24 cellular contexts compared by ENCODE assay signal in the genomic region with DNA sequence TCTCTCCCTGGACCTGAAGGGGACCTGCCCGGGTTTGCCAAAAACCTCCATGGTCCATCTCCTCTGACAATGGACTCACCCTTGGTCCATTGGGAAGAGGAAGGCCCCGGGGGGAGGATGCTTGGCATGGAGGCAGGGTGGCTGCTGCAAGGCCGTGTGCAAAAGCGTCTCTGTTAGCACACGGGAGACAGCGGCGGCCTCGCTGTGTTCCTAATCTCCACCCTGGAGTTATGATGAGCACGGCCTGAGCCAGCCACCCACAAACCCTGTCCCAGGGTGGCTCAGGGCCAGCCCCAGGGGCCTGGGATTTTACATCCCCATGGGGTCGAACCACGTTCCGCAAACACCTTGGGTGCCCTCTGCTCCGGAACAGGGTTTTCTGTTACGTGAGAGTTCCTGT. TPM values are rescaled to one million over a fixed set of nuclear protein-coding genes. Genes with fewer than 3 reads are reported as not detected.
DNase-seq lines count a peak whose midpoint lies in the region; ATAC-seq, FAIRE-seq and TF ChIP-seq lines count a peak whose summit lies in the region.
"Had no signal": no experiment of that assay in that cellular context is flagged by ENCODE, and none has a peak within 500 bp of the region (broad histone marks: within the 10 kb centered on the region; RNA-seq: fewer than 3 reads in every experiment).

No MANE protein-coding gene starts in this region.

- intact Hi-C loops in HepG2 (cut with micrococcal nuclease; ENCODE audit: unreplicated experiment): no loop called here
- intact Hi-C loops in right lobe of liver (cut with DNase I): no loop called here
- intact Hi-C loops in adrenal gland (cut with DNase I): no loop called here

- peak overlapping the region; percentile 38 for H3K27ac Mint-ChIP-seq in glutamatergic neuron (ENCODE audit: unreplicated experiment)
- H3K27ac Mint-ChIP-seq: CD14-positive monocyte; CD4-positive, alpha-beta T cell; CD8-positive, alpha-beta memory T cell; HFFc6 had no signal

- no peak for DNase-seq in HepG2 (ENCODE audit: low spot score)
- no peak for DNase-seq in right lobe of liver
- no peak for DNase-seq in glutamatergic neuron
- no peak for DNase-seq in adrenal gland
- no peak for DNase-seq in stimulated activated CD4-positive, alpha-beta T cell treated with anti-CD3 and anti-CD28 coated beads, Interleukin-4, amount 100 ng/mL, for 1 hour
- DNase-seq: CD4-positive, alpha-beta T cell; CD8-positive, alpha-beta memory T cell; DMS 273 treated with DMSO at 0.1 percent for 48 hours; DMS79; EL; GDM1; GM23248; H9; HFFc6 had no signal

- no peak for TF ChIP-seq EP300 in HepG2 (IDR thresholded peaks at IDR 0.05; ENCODE audit: low read depth in 2 of 2, low read length in 2 of 2)
- TF ChIP-seq EP300 in HepG2 (CRISPR knock-in tag; IDR thresholded peaks at IDR 0.05; ENCODE audit: borderline replicate concordance): no peak

- H3K36me3 ChIP-seq in HepG2 (replicated peaks in 1 of 2; ENCODE audit: control insufficient read depth in 1 of 2, insufficient read depth in 2 of 2, low read length in 2 of 2) (no peaks in the 10 kb centered on the region), right lobe of liver (no peaks in the 10 kb centered on the region), HEK293 (ENCODE audit: control insufficient read depth in 2 of 2, insufficient read depth in 1 of 2, low read length in 2 of 2) (peaks cover 0 to 20% of the 10 kb centered on the region in 2 experiments; a peak in 2 of 3 replicates), adrenal gland (replicated peaks in 1 of 2) (no peaks in the 10 kb centered on the region)

- H3K9me3 Mint-ChIP-seq in glutamatergic neuron (ENCODE audit: unreplicated experiment): peaks cover 18% of the 10 kb centered on the region
- H3K9me3 Mint-ChIP-seq: CD4-positive, alpha-beta T cell; CD8-positive, alpha-beta memory T cell; H9; HFFc6 had no signal

- H3K36me3 Mint-ChIP-seq in glutamatergic neuron (ENCODE audit: unreplicated experiment): peaks cover 4% of the 10 kb centered on the region
- H3K36me3 Mint-ChIP-seq: CD14-positive monocyte; CD8-positive, alpha-beta memory T cell had no signal

- no peak for TF ChIP-seq RAD21 in HepG2 (CRISPR knock-in tag; IDR thresholded peaks at IDR 0.05)

- H2AFZ ChIP-seq in HepG2 (ENCODE audit: low read length): no peak overlapping the region
- H2AFZ ChIP-seq: GM23248 had no signal

- no peaks in the 10 kb centered on the region for H3K79me2 ChIP-seq in HepG2 (ENCODE audit: insufficient read depth, low read length)

- peaks cover 55 to 95% of the 10 kb centered on the region in 2 experiments for H3K27me3 ChIP-seq in HepG2 (ENCODE audit: control insufficient read depth in 1 of 2, insufficient read depth in 2 of 2, low read length in 2 of 2)
- no peaks in the 10 kb centered on the region for H3K27me3 ChIP-seq in right lobe of liver
- no peaks in the 10 kb centered on the region for H3K27me3 ChIP-seq in adrenal gland

- WGBS in HepG2 (ENCODE audit: low lambda C conversion rate): 20% methylated on average over 8 of the region's 14 CpGs
- WGBS in right lobe of liver (ENCODE audit: insufficient coverage, low coverage, low lambda C conversion rate, missing lambda C conversion rate): no CpG with 5 or more reads among the region's 14 CpGs
- 81 to 87% (median 83%) methylated on average over 8 to 14 of the region's 14 CpGs for WGBS in adrenal gland, 4 donors

- ATAC-seq in HepG2 (no peak), right lobe of liver (no peak)
- ATAC-seq: GM12878, HCT116 had no signal

- H3K4me2 ChIP-seq in HepG2 (ENCODE audit: low read depth, low read length): no peak overlapping the region

- H3K4me3 ChIP-seq in HepG2 (replicated peaks in 1 of 3; ENCODE audit: insufficient read depth in 1 of 3, low read depth in 2 of 3, low read length in 3 of 3): no peak overlapping the region
- no peak overlapping the region for H3K4me3 ChIP-seq in right lobe of liver
- no peak overlapping the region for H3K4me3 ChIP-seq in HEK293 (ENCODE audit: low read depth, low read length)
- no peak overlapping the region for H3K4me3 ChIP-seq in adrenal gland
- H3K4me3 ChIP-seq: GM12878, GM23248 had no signal

- TF ChIP-seq POLR2A in HepG2 (IDR thresholded peaks at IDR 0.05; ENCODE audit: insufficient read depth in 1 of 2, low read depth in 2 of 2, low read length in 2 of 2) (no peak), right lobe of liver (IDR thresholded peaks at IDR 0.05) (no peak), adrenal gland (IDR thresholded peaks at IDR 0.05) (no peak)

- in situ Hi-C loops in HepG2 (cut with HindIII; ENCODE audit: extremely low pct_ligation_motif_present, low pct_unique_long_range_greater_than_20kb): no loop called here

- no peak overlapping the region for H3K9ac ChIP-seq in HepG2 (ENCODE audit: insufficient read depth, low read depth, low read length)
- H3K9ac ChIP-seq: GM23248 had no signal

- no TSS peak for BruUV-seq in HepG2 (replicated peaks; lab: Mats Ljungman, UMichigan)

- H3K4me3 Mint-ChIP-seq in glutamatergic neuron (ENCODE audit: unreplicated experiment): no peak overlapping the region
- H3K4me3 Mint-ChIP-seq: CD14-positive monocyte; CD4-positive, alpha-beta T cell; CD8-positive, alpha-beta memory T cell; H9; HFFc6 had no signal

- H3K4me1 ChIP-seq in HepG2 (ENCODE audit: insufficient read depth, low read length): no peaks in the 10 kb centered on the region
- no peaks in the 10 kb centered on the region for H3K4me1 ChIP-seq in right lobe of liver
- no peaks in the 10 kb centered on the region for H3K4me1 ChIP-seq in HEK293 (ENCODE audit: control insufficient read depth, insufficient read depth, low read length)
- no peaks in the 10 kb centered on the region for H3K4me1 ChIP-seq in adrenal gland (replicated peaks in 1 of 2)

- CTCF ChIA-PET in HepG2 (lab: Yijun Ruan, JAX; ENCODE audit: low intra/inter-chr PET ratio, low total read pairs): no interaction called here
- CTCF ChIA-PET in HEK293 (lab: Yijun Ruan, JAX): no interaction called here

- H4K20me1 ChIP-seq in HepG2 (ENCODE audit: insufficient read depth, low read length): no peaks in the 10 kb centered on the region

- H3K9me3 ChIP-seq in HepG2 (ENCODE audit: low read length) (no peaks in the 10 kb centered on the region), right lobe of liver (no peaks in the 10 kb centered on the region), HEK293 (ENCODE audit: control insufficient read depth, insufficient read depth, low read depth, low read length) (no peaks in the 10 kb centered on the region), adrenal gland (replicated peaks in 1 of 3) (no peaks in the 10 kb centered on the region)

- peaks cover 35% of the 10 kb centered on the region for H3K27me3 Mint-ChIP-seq in glutamatergic neuron (ENCODE audit: unreplicated experiment)

- no peak for FAIRE-seq in HepG2 (lab: Jason Lieb, UNC)
- FAIRE-seq: D721Med, GM12878, GM19239 had no signal

- H3K27ac ChIP-seq in HepG2 (ENCODE audit: extremely low read length, insufficient read depth, low read length) (no peak overlapping the region), right lobe of liver (no peak overlapping the region), HEK293 (ENCODE audit: extremely low read depth, low read depth, low read length) (no peak overlapping the region), adrenal gland (no peak overlapping the region)
- H3K27ac ChIP-seq: GM23248 had no signal

- POLR2A ChIA-PET in HepG2 (lab: Yijun Ruan, JAX) (no interaction called here), HEK293 (lab: Yijun Ruan, JAX) (interaction anchor here (0.6 kb wide), 1 partner anchor 916 kb away, joined by 3 read pairs; no protein-coding TSS in a partner anchor)

- peaks cover 11% of the 10 kb centered on the region for H3K4me1 Mint-ChIP-seq in glutamatergic neuron (ENCODE audit: low read depth, unreplicated experiment)
- H3K4me1 Mint-ChIP-seq: CD14-positive monocyte; CD8-positive, alpha-beta memory T cell; H9 had no signal

- TF ChIP-seq CTCF in HepG2 (CRISPR knock-in tag; IDR thresholded peaks at IDR 0.05) (no peak), right lobe of liver (IDR thresholded peaks at IDR 0.05) (no peak), HEK293 (tag by site-specific recombination; IDR thresholded peaks at IDR 0.05) (no peak), glutamatergic neuron (IDR thresholded peaks at IDR 0.05; ENCODE audit: partially characterized antibody, unreplicated experiment) (no peak), adrenal gland (IDR thresholded peaks at IDR 0.05) (no peak)

RNA-seq across cellular contexts. Expression of a gene that starts 35.8 kb away (rescaled TPM):
- not detected in 2 replicates for total RNA-seq in HepG2 (2016; rRNA removed; fragmentation: Illumina TruSeq; extraction: Trizol)
- total RNA-seq in HepG2 (2016; cell fraction: cytosol; rRNA removed; fragmentation: Illumina TruSeq; extraction: Trizol; ENCODE audit: low read depth): not detected in 2 replicates
- total RNA-seq in HepG2 (2016; cell fraction: insoluble cytoplasmic fraction; rRNA removed; fragmentation: Illumina TruSeq; extraction: Trizol): not detected in 2 replicates
- total RNA-seq in HepG2 (2016; cell fraction: membrane; rRNA removed; fragmentation: Illumina TruSeq; extraction: Trizol): not detected in 2 replicates
- not detected in 2 replicates for total RNA-seq in HepG2 (2016; cell fraction: nucleus; rRNA removed; fragmentation: Illumina TruSeq; extraction: Trizol)
- polyA plus RNA-seq in HepG2 (2011; rRNA removed): 0.20 TPM in 1 of 2 replicates, not detected in the other
- polyA plus RNA-seq in HepG2 (2011; cell fraction: cytosol; rRNA removed): not detected in 2 replicates
- not detected in 2 replicates for polyA plus RNA-seq in HepG2 (2011; cell fraction: nucleus; rRNA removed)
- not detected in 2 replicates for polyA plus RNA-seq in HepG2 (2012)
- not detected in 2 replicates for polyA plus RNA-seq in HepG2 (2016; cell fraction: cytosol; fragmentation: Illumina TruSeq; extraction: Trizol; ENCODE audit: low read depth)
- polyA plus RNA-seq in HepG2 (2016; cell fraction: insoluble cytoplasmic fraction; fragmentation: Illumina TruSeq; extraction: Trizol; ENCODE audit: low read depth): not detected in 2 replicates
- polyA plus RNA-seq in HepG2 (2016; cell fraction: membrane; fragmentation: Illumina TruSeq; extraction: Trizol; ENCODE audit: low read depth): not detected in 2 replicates
- not detected in 2 replicates for polyA plus RNA-seq in HepG2 (2016; cell fraction: nucleus; fragmentation: Illumina TruSeq; extraction: Trizol; ENCODE audit: insufficient read depth, low read depth)
- polyA minus RNA-seq in HepG2 (2011; rRNA and poly(A)+ RNA removed; ENCODE audit: low replicate concordance): 0.30 TPM in 1 of 2 replicates, not detected in the other
- not detected in 2 replicates for polyA minus RNA-seq in HepG2 (2011; cell fraction: cytosol; rRNA and poly(A)+ RNA removed)
- polyA minus RNA-seq in HepG2 (2011; cell fraction: nucleus; rRNA and poly(A)+ RNA removed): not detected in 2 replicates
- not detected for total RNA-seq in right lobe of liver
- not detected for total RNA-seq in glutamatergic neuron (ENCODE audit: unreplicated experiment)
- not detected for total RNA-seq in adrenal gland
- polyA plus RNA-seq in adrenal gland: not detected
- total RNA-seq: A172; A673; CD4-positive, alpha-beta T cell; CD8-positive, alpha-beta memory T cell; GM12878; GM23248; H4; H9; HFFc6 had no signal
- polyA plus RNA-seq: BJ; CD14-positive monocyte; CD8-positive, alpha-beta memory T cell; GM12878; GM23248 had no signal

RNA-seq across cellular contexts. Expression of a gene that starts 44.8 kb away (rescaled TPM):
- total RNA-seq in HepG2 (2016; rRNA removed; fragmentation: Illumina TruSeq; extraction: Trizol): not detected in 2 replicates
- not detected in 2 replicates for total RNA-seq in HepG2 (2016; cell fraction: cytosol; rRNA removed; fragmentation: Illumina TruSeq; extraction: Trizol; ENCODE audit: low read depth)
- not detected in 2 replicates for total RNA-seq in HepG2 (2016; cell fraction: insoluble cytoplasmic fraction; rRNA removed; fragmentation: Illumina TruSeq; extraction: Trizol)
- not detected in 2 replicates for total RNA-seq in HepG2 (2016; cell fraction: membrane; rRNA removed; fragmentation: Illumina TruSeq; extraction: Trizol)
- 0.13 TPM in 1 of 2 replicates, not detected in the other for total RNA-seq in HepG2 (2016; cell fraction: nucleus; rRNA removed; fragmentation: Illumina TruSeq; extraction: Trizol)
- not detected in 2 replicates for polyA plus RNA-seq in HepG2 (2011; rRNA removed)
- polyA plus RNA-seq in HepG2 (2011; cell fraction: cytosol; rRNA removed): not detected in 2 replicates
- 0.09 and 0.10 TPM in 2 replicates for polyA plus RNA-seq in HepG2 (2011; cell fraction: nucleus; rRNA removed)
- polyA plus RNA-seq in HepG2 (2012): not detected in 2 replicates
- polyA plus RNA-seq in HepG2 (2016; cell fraction: cytosol; fragmentation: Illumina TruSeq; extraction: Trizol; ENCODE audit: low read depth): not detected in 2 replicates
- polyA plus RNA-seq in HepG2 (2016; cell fraction: insoluble cytoplasmic fraction; fragmentation: Illumina TruSeq; extraction: Trizol; ENCODE audit: low read depth): not detected in 2 replicates
- polyA plus RNA-seq in HepG2 (2016; cell fraction: membrane; fragmentation: Illumina TruSeq; extraction: Trizol; ENCODE audit: low read depth): not detected in 2 replicates
- polyA plus RNA-seq in HepG2 (2016; cell fraction: nucleus; fragmentation: Illumina TruSeq; extraction: Trizol; ENCODE audit: insufficient read depth, low read depth): not detected in 2 replicates
- 0.10 TPM in 1 of 2 replicates, not detected in the other for polyA minus RNA-seq in HepG2 (2011; rRNA and poly(A)+ RNA removed; ENCODE audit: low replicate concordance)
- not detected in 2 replicates for polyA minus RNA-seq in HepG2 (2011; cell fraction: cytosol; rRNA and poly(A)+ RNA removed)
- not detected in 2 replicates for polyA minus RNA-seq in HepG2 (2011; cell fraction: nucleus; rRNA and poly(A)+ RNA removed)
- not detected for total RNA-seq in right lobe of liver
- not detected for total RNA-seq in glutamatergic neuron (ENCODE audit: unreplicated experiment)
- not detected for total RNA-seq in adrenal gland
- under 1 TPM in 2 of 3 donors, not detected in 1; 0.07 to 0.48 TPM for polyA plus RNA-seq in adrenal gland
- total RNA-seq: A172; A673; CD4-positive, alpha-beta T cell; CD8-positive, alpha-beta memory T cell; GM12878; GM23248; H4; H9; HFFc6 had no signal
- polyA plus RNA-seq: BJ; CD14-positive monocyte; CD8-positive, alpha-beta memory T cell; GM12878; GM23248 had no signal
